8 cellular contexts compared by ENCODE assay signal in the genomic region with DNA sequence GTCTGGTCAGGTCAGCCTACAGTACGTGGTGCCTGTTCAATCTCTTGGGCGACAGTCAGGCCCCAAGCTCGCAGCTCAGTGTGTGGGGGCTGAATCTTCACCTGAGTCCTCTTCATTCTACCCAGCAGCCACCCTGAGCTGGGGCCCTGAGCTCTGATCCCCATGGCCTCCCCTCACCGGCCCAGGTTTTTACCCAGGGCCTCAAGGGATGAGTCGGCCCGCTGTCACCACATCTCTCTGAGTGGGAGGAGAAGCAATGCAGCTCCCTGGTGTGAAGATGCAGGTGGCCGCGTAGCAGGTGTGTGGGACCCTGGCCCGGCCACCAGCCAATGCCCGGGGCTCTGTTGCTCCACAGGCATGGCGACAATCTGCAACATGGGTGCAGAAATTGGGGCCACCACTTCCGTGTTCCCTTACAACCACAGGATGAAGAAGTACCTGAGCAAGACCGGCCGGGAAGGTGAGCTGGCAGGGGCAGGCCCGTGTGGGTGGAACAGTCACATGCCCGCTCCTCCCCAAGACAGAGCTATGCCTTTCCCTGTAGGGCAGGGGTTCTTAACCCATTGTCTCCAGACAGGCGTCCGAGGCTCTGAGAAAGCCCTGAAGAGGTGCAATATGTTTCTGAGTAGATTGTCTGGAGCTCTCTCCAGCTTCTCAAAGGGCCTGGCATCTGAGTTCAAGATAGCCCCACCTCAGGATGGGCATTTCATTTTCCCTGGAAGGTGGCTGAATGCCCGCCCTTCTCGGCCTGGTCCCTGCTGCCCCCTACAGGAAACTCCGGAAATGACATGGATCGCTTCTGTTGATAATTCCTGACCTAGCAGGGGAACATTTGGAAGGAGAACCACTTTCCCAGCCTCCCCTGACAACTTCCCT. TPM values are rescaled to one million over a fixed set of nuclear protein-coding genes. Genes with fewer than 3 reads are reported as not detected.
A peak's percentile ranks its signal among the peaks of the same experiment; 100 is the strongest.
DNase-seq lines count a peak whose midpoint lies in the region; ATAC-seq, FAIRE-seq and TF ChIP-seq lines count a peak whose summit lies in the region.

No MANE protein-coding gene starts in this region.

- POLR2A ChIA-PET in CD8-positive, alpha-beta T cell (lab: Charles Lee) = interaction anchor here (1.2 kb wide), 1 partner anchor 108 kb away, joined by 3 read pairs; no protein-coding TSS in a partner anchor

- H3K27me3 Mint-ChIP-seq in CD8-positive, alpha-beta T cell (ENCODE audit: low read depth) = no peaks in the 10 kb centered on the region
- peaks cover 3% of the 10 kb centered on the region for H3K27me3 Mint-ChIP-seq in HFFc6 (ENCODE audit: insufficient read depth)

- H3K27ac Mint-ChIP-seq in CD8-positive, alpha-beta T cell = no peak overlapping the region
- H3K27ac Mint-ChIP-seq in HFFc6 = no peak overlapping the region

- peak overlapping the region; percentile 71 for H3K4me2 ChIP-seq in keratinocyte (ENCODE audit: control insufficient read depth, extremely low read depth, insufficient read depth, low read depth, low read length)

- intact Hi-C loops in CD8-positive, alpha-beta T cell (cut with DNase I, micrococcal nuclease) = no loop called here

- CTCF ChIA-PET in CD8-positive, alpha-beta T cell (lab: Charles Lee) = interaction anchor here (0.6 to 5.8 kb wide), 26 partner anchors 9 to 134 kb away, joined by 3 to 128 read pairs (median 4); a partner anchor contains a TSS

- H3K36me3 ChIP-seq in CD8-positive, alpha-beta T cell (ENCODE audit: insufficient read depth, low read length) = peaks cover 45% of the 10 kb centered on the region
- peaks cover 69% of the 10 kb centered on the region for H3K36me3 ChIP-seq in SJSA1
- peaks cover 26 to 39% of the 10 kb centered on the region in 2 experiments for H3K36me3 ChIP-seq in keratinocyte (ENCODE audit: control insufficient read depth in 2 of 2, extremely low read depth in 1 of 2, insufficient read depth in 2 of 2, low read length in 2 of 2)

- H3K4me3 ChIP-seq in CD8-positive, alpha-beta T cell (ENCODE audit: low read depth, low read length) = no peak overlapping the region
- H3K4me3 ChIP-seq in SJSA1 (no peak overlapping the region), keratinocyte (ENCODE audit: control insufficient read depth in 2 of 3, extremely low read depth in 1 of 3, insufficient read depth in 2 of 3, low read depth in 1 of 3, low read length in 3 of 3) (no peak overlapping the region)

- peak in 4 of 7 experiments; percentile 23 to 62 (median 46) for DNase-seq in CD8-positive, alpha-beta T cell
- DNase-seq in HFFc6 = peak; percentile 37
- peak; percentile 62 to 73 for DNase-seq in SJSA1 (ENCODE audit: low read depth in 1 of 2, low spot score in 2 of 2)
- DNase-seq in caudate nucleus (lab: John Stamatoyannopoulos, UW) = peak in 53 of 61 donors; percentile 18 to 87 (median 67)
- no peak for DNase-seq in keratinocyte (ENCODE audit: low read depth, low spot score)
- DNase-seq in stimulated activated CD4-positive, alpha-beta T cell treated with anti-CD3 and anti-CD28 coated beads, Interleukin-2, amount 100 ng/mL, for 24 hours = peak; percentile 54 to 56

- peak; percentile 59 for TF ChIP-seq CTCF in CD8-positive, alpha-beta T cell (IDR thresholded peaks at IDR 0.05)
- peak; percentile 94 for TF ChIP-seq CTCF in HFFc6 (IDR thresholded peaks at IDR 0.05)
- TF ChIP-seq CTCF in keratinocyte (optimal IDR thresholded peaks at IDR 0.05 in 1 of 3, IDR thresholded peaks at IDR 0.05 in 1 of 3, conservative IDR thresholded peaks at IDR 0.05 in 1 of 3; ENCODE audit: extremely low read depth in 1 of 3, insufficient read depth in 2 of 3, low read length in 3 of 3) = peak; percentile 85 to 92 (median 87)

- no peak for ATAC-seq in CD8-positive, alpha-beta T cell
- ATAC-seq in HG03439 (IDR thresholded peaks at IDR 0.05; ENCODE audit: unreplicated experiment) (no peak), GM18870 (IDR thresholded peaks at IDR 0.05; ENCODE audit: unreplicated experiment) (no peak)

- H4K20me1 ChIP-seq in keratinocyte (ENCODE audit: control insufficient read depth, extremely low read depth, insufficient read depth, low read length) = no peaks in the 10 kb centered on the region

- no peaks in the 10 kb centered on the region for H3K9me3 ChIP-seq in CD8-positive, alpha-beta T cell (ENCODE audit: low read length)
- H3K9me3 ChIP-seq in SJSA1 (replicated peaks) = no peaks in the 10 kb centered on the region
- no peaks in the 10 kb centered on the region for H3K9me3 ChIP-seq in keratinocyte (ENCODE audit: control insufficient read depth, low read depth, low read length)

- no peak overlapping the region for H3K27ac ChIP-seq in CD8-positive, alpha-beta T cell (ENCODE audit: low read depth, low read length)
- H3K27ac ChIP-seq in SJSA1 = no peak overlapping the region
- H3K27ac ChIP-seq in caudate nucleus (ENCODE audit: low read depth, low read length) = peak overlapping the region; percentile 82
- peak overlapping the region; percentile 65 for H3K27ac ChIP-seq in keratinocyte (ENCODE audit: control insufficient read depth, insufficient read depth, low read length)

- H3K4me3 Mint-ChIP-seq in CD8-positive, alpha-beta T cell = no peak overlapping the region
- no peak overlapping the region for H3K4me3 Mint-ChIP-seq in HFFc6

- no peaks in the 10 kb centered on the region for H3K4me1 ChIP-seq in CD8-positive, alpha-beta T cell (ENCODE audit: insufficient read depth, low read length)
- H3K4me1 ChIP-seq in SJSA1 (replicated peaks) = no peaks in the 10 kb centered on the region
- H3K4me1 ChIP-seq in keratinocyte (ENCODE audit: control insufficient read depth, extremely low read depth, insufficient read depth, low read length) = peaks cover 22% of the 10 kb centered on the region

- H3K9ac ChIP-seq in keratinocyte (ENCODE audit: control insufficient read depth, extremely low read depth, insufficient read depth, low read length) = no peak overlapping the region

- H3K27me3 ChIP-seq in CD8-positive, alpha-beta T cell (ENCODE audit: insufficient read depth, low read length) = no peaks in the 10 kb centered on the region
- H3K27me3 ChIP-seq in SJSA1 (replicated peaks) = no peaks in the 10 kb centered on the region
- no peaks in the 10 kb centered on the region for H3K27me3 ChIP-seq in keratinocyte (ENCODE audit: control insufficient read depth, extremely low read depth, insufficient read depth, low read length)

- H3K9me3 Mint-ChIP-seq in CD8-positive, alpha-beta T cell = no peaks in the 10 kb centered on the region
- H3K9me3 Mint-ChIP-seq in HFFc6 = no peaks in the 10 kb centered on the region

- dilution Hi-C loops in keratinocyte (cut with MboI; ENCODE audit: extremely low pct_ligation_motif_present, low sequenced_read_pairs) = no loop called here

- H3K4me1 Mint-ChIP-seq in CD8-positive, alpha-beta T cell (ENCODE audit: low read depth) = no peaks in the 10 kb centered on the region
- peaks cover 14% of the 10 kb centered on the region for H3K4me1 Mint-ChIP-seq in HFFc6 (ENCODE audit: low read depth)

- H3K9me1 ChIP-seq in keratinocyte (ENCODE audit: control insufficient read depth, extremely low read depth, insufficient read depth, low read length) = no peaks in the 10 kb centered on the region

- no peak overlapping the region for H2AFZ ChIP-seq in keratinocyte (ENCODE audit: control insufficient read depth, low read length)

- H3K36me3 Mint-ChIP-seq in CD8-positive, alpha-beta T cell = peaks cover 59% of the 10 kb centered on the region
- H3K36me3 Mint-ChIP-seq in HFFc6 (ENCODE audit: low read depth) = peaks cover 11% of the 10 kb centered on the region

- peak; percentile 86 for FAIRE-seq in keratinocyte (lab: Jason Lieb, UNC)

- H3K79me2 ChIP-seq in keratinocyte (ENCODE audit: control insufficient read depth, insufficient read depth, low read length) = no peaks in the 10 kb centered on the region

RNA-seq across cellular contexts. Expression of a gene that starts 26.9 kb away (rescaled TPM):
- 10 to 100 TPM; 11.2 to 11.7 TPM for total RNA-seq in CD8-positive, alpha-beta T cell
- total RNA-seq in HFFc6 (2021; fragmentation: NEBNext Ultra II Directional; extraction: Animal tissue kit (Norgen Biotek cat#: 25700)) = 10 to 100 TPM; 50.9 to 72.1 (median 56.0) TPM
- total RNA-seq in SJSA1 (2014; rRNA removed; shearing (Covaris generic)) = 14.8 and 16.6 TPM in 2 replicates
- polyA plus RNA-seq in keratinocyte = 41.4 to 63.0 TPM (median 44.7 TPM) in 3 replicates
- 12.3 TPM for polyA plus RNA-seq in keratinocyte (2011; ENCODE audit: low read depth)
- 52.9 and 63.3 TPM in 2 replicates for polyA plus RNA-seq in keratinocyte (2011; cell fraction: cytosol; rRNA removed)
- 33.7 and 39.6 TPM in 2 replicates for polyA plus RNA-seq in keratinocyte (2011; cell fraction: nucleus; rRNA removed)
- polyA plus RNA-seq in keratinocyte (2012; ENCODE audit: low replicate concordance) = 18.2 and 59.6 TPM in 2 replicates
- 48.6 to 76.9 TPM (median 57.6 TPM) in 3 replicates for polyA minus RNA-seq in keratinocyte
- 22.8 TPM for polyA minus RNA-seq in keratinocyte (2011; cell fraction: cytosol; rRNA and poly(A)+ RNA removed)
- 11.1 and 16.3 TPM in 2 replicates for polyA minus RNA-seq in keratinocyte (2011; cell fraction: nucleus; rRNA and poly(A)+ RNA removed)

RNA-seq across cellular contexts. Expression of a gene that starts 43.4 kb away (rescaled TPM):
- not detected for total RNA-seq in CD8-positive, alpha-beta T cell
- 1 to 10 TPM; 3.4 to 7.9 (median 4.2) TPM for total RNA-seq in HFFc6 (2021; fragmentation: NEBNext Ultra II Directional; extraction: Animal tissue kit (Norgen Biotek cat#: 25700))
- not detected in 2 replicates for total RNA-seq in SJSA1 (2014; rRNA removed; shearing (Covaris generic))
- polyA plus RNA-seq in keratinocyte = not detected in 3 replicates
- not detected for polyA plus RNA-seq in keratinocyte (2011; ENCODE audit: low read depth)
- polyA plus RNA-seq in keratinocyte (2011; cell fraction: cytosol; rRNA removed) = not detected in 2 replicates
- polyA plus RNA-seq in keratinocyte (2011; cell fraction: nucleus; rRNA removed) = not detected in 2 replicates
- polyA plus RNA-seq in keratinocyte (2012; ENCODE audit: low replicate concordance) = not detected in 2 replicates
- not detected in 3 replicates for polyA minus RNA-seq in keratinocyte
- not detected for polyA minus RNA-seq in keratinocyte (2011; cell fraction: cytosol; rRNA and poly(A)+ RNA removed)
- not detected in 2 replicates for polyA minus RNA-seq in keratinocyte (2011; cell fraction: nucleus; rRNA and poly(A)+ RNA removed)

RNA-seq across cellular contexts. Expression of a gene that starts 48.5 kb away (rescaled TPM):
- 10 to 100 TPM; 83.7 to 95.2 TPM for total RNA-seq in CD8-positive, alpha-beta T cell
- total RNA-seq in HFFc6 (2021; fragmentation: NEBNext Ultra II Directional; extraction: Animal tissue kit (Norgen Biotek cat#: 25700)) = 10 to 100 TPM; 72.3 to 87.4 (median 78.7) TPM
- total RNA-seq in SJSA1 (2014; rRNA removed; shearing (Covaris generic)) = 48.1 and 71.1 TPM in 2 replicates
- polyA plus RNA-seq in keratinocyte = 20.7 to 57.9 TPM (median 37.2 TPM) in 3 replicates
- 40.0 TPM for polyA plus RNA-seq in keratinocyte (2011; ENCODE audit: low read depth)
- 35.0 and 56.8 TPM in 2 replicates for polyA plus RNA-seq in keratinocyte (2011; cell fraction: cytosol; rRNA removed)
- polyA plus RNA-seq in keratinocyte (2011; cell fraction: nucleus; rRNA removed) = 71.1 and 86.9 TPM in 2 replicates
- polyA plus RNA-seq in keratinocyte (2012; ENCODE audit: low replicate concordance) = 63.5 and 73.5 TPM in 2 replicates
- 24.7 to 137 TPM (median 37.7 TPM) in 3 replicates for polyA minus RNA-seq in keratinocyte
- 32.4 TPM for polyA minus RNA-seq in keratinocyte (2011; cell fraction: cytosol; rRNA and poly(A)+ RNA removed)
- 49.6 and 64.0 TPM in 2 replicates for polyA minus RNA-seq in keratinocyte (2011; cell fraction: nucleus; rRNA and poly(A)+ RNA removed)

RNA-seq across cellular contexts. Expression of a gene that starts 48.9 kb away (rescaled TPM):
- total RNA-seq in CD8-positive, alpha-beta T cell = 10 to 100 TPM; 52.9 to 57.4 TPM
- 10 to 100 TPM; 40.0 to 58.4 (median 55.3) TPM for total RNA-seq in HFFc6 (2021; fragmentation: NEBNext Ultra II Directional; extraction: Animal tissue kit (Norgen Biotek cat#: 25700))
- 80.7 and 87.9 TPM in 2 replicates for total RNA-seq in SJSA1 (2014; rRNA removed; shearing (Covaris generic))
- 51.9 to 77.7 TPM (median 73.0 TPM) in 3 replicates for polyA plus RNA-seq in keratinocyte
- polyA plus RNA-seq in keratinocyte (2011; ENCODE audit: low read depth) = 53.6 TPM
- 40.8 and 41.7 TPM in 2 replicates for polyA plus RNA-seq in keratinocyte (2011; cell fraction: cytosol; rRNA removed)
- polyA plus RNA-seq in keratinocyte (2011; cell fraction: nucleus; rRNA removed) = 26.2 and 35.5 TPM in 2 replicates
- 37.7 and 52.7 TPM in 2 replicates for polyA plus RNA-seq in keratinocyte (2012; ENCODE audit: low replicate concordance)
- polyA minus RNA-seq in keratinocyte = 11.0 to 24.8 TPM (median 14.1 TPM) in 3 replicates
- polyA minus RNA-seq in keratinocyte (2011; cell fraction: cytosol; rRNA and poly(A)+ RNA removed) = 8.8 TPM
- polyA minus RNA-seq in keratinocyte (2011; cell fraction: nucleus; rRNA and poly(A)+ RNA removed) = 3.8 and 8.6 TPM in 2 replicates

Comparison
In these comparisons a context has a peak if more than half of its experiments do, and no peak if none do; other contexts are left out.
1. H3K27ac ChIP-seq: peak in caudate nucleus (single experiment) and keratinocyte (single experiment); none in CD8-positive, alpha-beta T cell (single experiment) and SJSA1 (single experiment).
2. Peak in every context shown above with its lines, with median percentiles within 50 percentile points of each other: CTCF ChIP-seq.